ENCODE assay signal across 1 cellular context in the genomic region with DNA sequence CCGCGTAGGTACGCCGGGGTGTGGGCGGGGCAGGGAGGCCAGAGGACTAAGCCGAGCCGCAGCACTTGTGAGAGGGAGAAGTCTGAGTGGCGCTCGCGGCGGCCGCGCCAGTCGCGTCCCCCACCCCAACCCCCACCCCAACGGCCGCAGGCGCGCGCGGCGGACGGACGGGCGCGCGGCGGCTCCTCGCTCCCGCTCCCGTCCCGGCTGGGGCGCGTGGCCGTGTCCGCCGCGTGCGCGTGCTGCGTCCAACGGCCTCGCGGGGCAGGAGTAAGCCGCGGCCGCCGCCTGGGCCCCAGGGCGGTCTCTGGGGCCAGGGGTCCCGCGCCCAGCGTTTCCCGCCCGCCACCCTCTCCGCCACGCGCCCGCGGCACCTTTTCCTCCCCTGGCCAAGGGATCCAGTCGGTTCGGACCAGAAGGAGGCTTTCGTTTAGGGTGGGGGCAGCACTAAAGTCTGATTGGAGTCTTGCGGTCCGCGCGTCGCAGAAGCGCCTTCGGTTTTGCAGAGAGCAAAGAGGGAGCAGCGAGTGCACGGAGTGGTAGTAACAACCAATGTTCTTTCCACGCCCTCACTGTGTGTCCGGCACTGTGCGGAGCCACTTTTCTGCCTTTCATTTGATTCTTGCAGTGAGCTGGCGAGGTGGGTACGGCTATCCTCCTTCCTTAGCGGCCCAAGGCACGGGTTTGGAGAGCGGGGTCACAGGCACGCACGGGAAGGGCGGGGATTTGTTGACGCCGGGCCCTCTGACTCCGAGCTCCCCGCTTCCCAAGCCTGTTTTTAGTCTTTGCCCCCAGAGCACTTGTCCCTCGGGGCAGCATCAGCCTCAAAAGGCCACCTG.
TF ChIP-seq lines count a peak whose summit lies in the region.

No MANE protein-coding gene starts in this region.

TF ChIP-seq in HepG2, 621 proteins besides CTCF, POLR2A, EP300 and RAD21 (continued from another document and continues in another):
- TF ChIP-seq, protein P1, sequence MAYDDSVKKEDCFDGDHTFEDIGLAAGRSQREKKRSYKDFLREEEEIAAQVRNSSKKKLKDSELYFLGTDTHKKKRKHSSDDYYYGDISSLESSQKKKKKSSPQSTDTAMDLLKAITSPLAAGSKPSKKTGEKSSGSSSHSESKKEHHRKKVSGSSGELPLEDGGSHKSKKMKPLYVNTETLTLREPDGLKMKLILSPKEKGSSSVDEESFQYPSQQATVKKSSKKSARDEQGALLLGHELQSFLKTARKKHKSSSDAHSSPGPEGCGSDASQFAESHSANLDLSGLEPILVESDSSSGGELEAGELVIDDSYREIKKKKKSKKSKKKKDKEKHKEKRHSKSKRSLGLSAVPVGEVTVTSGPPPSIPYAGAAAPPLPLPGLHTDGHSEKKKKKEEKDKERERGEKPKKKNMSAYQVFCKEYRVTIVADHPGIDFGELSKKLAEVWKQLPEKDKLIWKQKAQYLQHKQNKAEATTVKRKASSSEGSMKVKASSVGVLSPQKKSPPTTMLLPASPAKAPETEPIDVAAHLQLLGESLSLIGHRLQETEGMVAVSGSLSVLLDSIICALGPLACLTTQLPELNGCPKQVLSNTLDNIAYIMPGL (CRISPR knock-in tag; IDR thresholded peaks at IDR 0.05; ENCODE audit: borderline replicate concordance in 1 of 2, low read depth in 1 of 2) = peak; percentile 14 to 41; a peak in 1 of 4 replicates
- no peak for TF ChIP-seq FOXA1 (IDR thresholded peaks at IDR 0.05)
- TF ChIP-seq FOXA1 (CRISPR knock-in tag; IDR thresholded peaks at IDR 0.05) = no peak
- peak; percentile 39; the same call in 1 of the 2 replicates for TF ChIP-seq KDM5A (IDR thresholded peaks at IDR 0.05; ENCODE audit: borderline replicate concordance, low read length)
- TF ChIP-seq CCDC6 (CRISPR knock-in tag; IDR thresholded peaks at IDR 0.05) = peak; percentile 91; the same call in 1 of the 2 replicates
- no peak for TF ChIP-seq KDM4B (CRISPR knock-in tag; IDR thresholded peaks at IDR 0.05)
- TF ChIP-seq, protein P2, sequence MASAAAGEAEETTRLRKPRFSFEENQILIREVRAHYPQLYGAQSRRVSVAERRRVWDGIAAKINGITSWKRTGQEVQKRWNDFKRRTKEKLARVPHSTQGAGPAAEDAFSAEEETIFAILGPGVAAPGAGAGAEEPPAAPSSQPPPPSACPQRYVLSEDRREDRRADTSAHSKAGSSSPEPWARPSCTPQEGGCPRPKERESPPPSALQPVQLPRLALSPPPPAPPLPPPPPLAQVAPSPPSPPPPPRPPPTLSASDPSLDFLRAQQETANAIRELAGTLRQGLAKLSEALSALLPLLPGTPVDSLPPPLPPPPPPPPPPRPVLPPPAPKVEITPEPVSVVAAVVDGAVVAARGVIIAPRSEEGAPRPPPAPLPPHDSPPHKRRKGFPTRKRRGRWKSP (CRISPR knock-in tag; IDR thresholded peaks at IDR 0.05) = 0 out of 2 replicates have a peak, but pooled peaks have one; percentile 9
- TF ChIP-seq PCBP1 (IDR thresholded peaks at IDR 0.05; ENCODE audit: borderline replicate concordance, low read depth, low read length) = no peak
- TF ChIP-seq ZNF24 (IDR thresholded peaks at IDR 0.05) = no peak
- TF ChIP-seq, protein P3, sequence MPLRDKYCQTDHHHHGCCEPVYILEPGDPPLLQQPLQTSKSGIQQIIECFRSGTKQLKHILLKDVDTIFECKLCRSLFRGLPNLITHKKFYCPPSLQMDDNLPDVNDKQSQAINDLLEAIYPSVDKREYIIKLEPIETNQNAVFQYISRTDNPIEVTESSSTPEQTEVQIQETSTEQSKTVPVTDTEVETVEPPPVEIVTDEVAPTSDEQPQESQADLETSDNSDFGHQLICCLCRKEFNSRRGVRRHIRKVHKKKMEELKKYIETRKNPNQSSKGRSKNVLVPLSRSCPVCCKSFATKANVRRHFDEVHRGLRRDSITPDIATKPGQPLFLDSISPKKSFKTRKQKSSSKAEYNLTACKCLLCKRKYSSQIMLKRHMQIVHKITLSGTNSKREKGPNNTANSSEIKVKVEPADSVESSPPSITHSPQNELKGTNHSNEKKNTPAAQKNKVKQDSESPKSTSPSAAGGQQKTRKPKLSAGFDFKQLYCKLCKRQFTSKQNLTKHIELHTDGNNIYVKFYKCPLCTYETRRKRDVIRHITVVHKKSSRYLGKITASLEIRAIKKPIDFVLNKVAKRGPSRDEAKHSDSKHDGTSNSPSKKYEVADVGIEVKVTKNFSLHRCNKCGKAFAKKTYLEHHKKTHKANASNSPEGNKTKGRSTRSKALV (CRISPR knock-in tag; IDR thresholded peaks at IDR 0.05) = no peak
- TF ChIP-seq NAIF1 (CRISPR knock-in tag; IDR thresholded peaks at IDR 0.05; ENCODE audit: borderline replicate concordance) = peak; percentile 28; the same call in 1 of the 2 replicates
- TF ChIP-seq SAP130 (CRISPR knock-in tag; IDR thresholded peaks at IDR 0.05; ENCODE audit: low read depth) = peak; percentile 24
- TF ChIP-seq SOX5 (CRISPR knock-in tag; IDR thresholded peaks at IDR 0.05; ENCODE audit: borderline replicate concordance) = 0 out of 2 replicates have a peak, but pooled peaks have one; percentile 11
- TF ChIP-seq, protein P4, sequence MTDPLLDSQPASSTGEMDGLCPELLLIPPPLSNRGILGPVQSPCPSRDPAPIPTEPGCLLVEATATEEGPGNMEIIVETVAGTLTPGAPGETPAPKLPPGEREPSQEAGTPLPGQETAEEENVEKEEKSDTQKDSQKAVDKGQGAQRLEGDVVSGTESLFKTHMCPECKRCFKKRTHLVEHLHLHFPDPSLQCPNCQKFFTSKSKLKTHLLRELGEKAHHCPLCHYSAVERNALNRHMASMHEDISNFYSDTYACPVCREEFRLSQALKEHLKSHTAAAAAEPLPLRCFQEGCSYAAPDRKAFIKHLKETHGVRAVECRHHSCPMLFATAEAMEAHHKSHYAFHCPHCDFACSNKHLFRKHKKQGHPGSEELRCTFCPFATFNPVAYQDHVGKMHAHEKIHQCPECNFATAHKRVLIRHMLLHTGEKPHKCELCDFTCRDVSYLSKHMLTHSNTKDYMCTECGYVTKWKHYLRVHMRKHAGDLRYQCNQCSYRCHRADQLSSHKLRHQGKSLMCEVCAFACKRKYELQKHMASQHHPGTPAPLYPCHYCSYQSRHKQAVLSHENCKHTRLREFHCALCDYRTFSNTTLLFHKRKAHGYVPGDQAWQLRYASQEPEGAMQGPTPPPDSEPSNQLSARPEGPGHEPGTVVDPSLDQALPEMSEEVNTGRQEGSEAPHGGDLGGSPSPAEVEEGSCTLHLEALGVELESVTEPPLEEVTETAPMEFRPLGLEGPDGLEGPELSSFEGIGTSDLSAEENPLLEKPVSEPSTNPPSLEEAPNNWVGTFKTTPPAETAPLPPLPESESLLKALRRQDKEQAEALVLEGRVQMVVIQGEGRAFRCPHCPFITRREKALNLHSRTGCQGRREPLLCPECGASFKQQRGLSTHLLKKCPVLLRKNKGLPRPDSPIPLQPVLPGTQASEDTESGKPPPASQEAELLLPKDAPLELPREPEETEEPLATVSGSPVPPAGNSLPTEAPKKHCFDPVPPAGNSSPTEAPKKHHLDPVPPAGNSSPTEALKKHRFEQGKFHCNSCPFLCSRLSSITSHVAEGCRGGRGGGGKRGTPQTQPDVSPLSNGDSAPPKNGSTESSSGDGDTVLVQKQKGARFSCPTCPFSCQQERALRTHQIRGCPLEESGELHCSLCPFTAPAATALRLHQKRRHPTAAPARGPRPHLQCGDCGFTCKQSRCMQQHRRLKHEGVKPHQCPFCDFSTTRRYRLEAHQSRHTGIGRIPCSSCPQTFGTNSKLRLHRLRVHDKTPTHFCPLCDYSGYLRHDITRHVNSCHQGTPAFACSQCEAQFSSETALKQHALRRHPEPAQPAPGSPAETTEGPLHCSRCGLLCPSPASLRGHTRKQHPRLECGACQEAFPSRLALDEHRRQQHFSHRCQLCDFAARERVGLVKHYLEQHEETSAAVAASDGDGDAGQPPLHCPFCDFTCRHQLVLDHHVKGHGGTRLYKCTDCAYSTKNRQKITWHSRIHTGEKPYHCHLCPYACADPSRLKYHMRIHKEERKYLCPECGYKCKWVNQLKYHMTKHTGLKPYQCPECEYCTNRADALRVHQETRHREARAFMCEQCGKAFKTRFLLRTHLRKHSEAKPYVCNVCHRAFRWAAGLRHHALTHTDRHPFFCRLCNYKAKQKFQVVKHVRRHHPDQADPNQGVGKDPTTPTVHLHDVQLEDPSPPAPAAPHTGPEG (CRISPR knock-in tag; IDR thresholded peaks at IDR 0.05) = peak; percentile 53; the same call in 1 of the 2 replicates
- TF ChIP-seq IKZF4 (CRISPR knock-in tag; IDR thresholded peaks at IDR 0.05; ENCODE audit: borderline replicate concordance, low read depth, not compliant biosample characterization) = peak; percentile 32
- no peak for TF ChIP-seq ZFP90 (CRISPR knock-in tag; IDR thresholded peaks at IDR 0.05; ENCODE audit: borderline replicate concordance)
- TF ChIP-seq ZNF256 (CRISPR knock-in tag; conservative IDR thresholded peaks at IDR 0.05) = 0 out of 2 replicates have a peak, but pooled peaks have one; percentile 36
- no peak for TF ChIP-seq FOXA3 (CRISPR knock-in tag; IDR thresholded peaks at IDR 0.05)
- TF ChIP-seq CENPT (CRISPR knock-in tag; IDR thresholded peaks at IDR 0.05; ENCODE audit: low read depth) = peak; percentile 43; the same call in 1 of the 2 replicates
- peak; percentile 15; the same call in 1 of the 2 replicates for TF ChIP-seq EEA1 (CRISPR knock-in tag; IDR thresholded peaks at IDR 0.05; ENCODE audit: borderline replicate concordance)
- TF ChIP-seq, protein P5, sequence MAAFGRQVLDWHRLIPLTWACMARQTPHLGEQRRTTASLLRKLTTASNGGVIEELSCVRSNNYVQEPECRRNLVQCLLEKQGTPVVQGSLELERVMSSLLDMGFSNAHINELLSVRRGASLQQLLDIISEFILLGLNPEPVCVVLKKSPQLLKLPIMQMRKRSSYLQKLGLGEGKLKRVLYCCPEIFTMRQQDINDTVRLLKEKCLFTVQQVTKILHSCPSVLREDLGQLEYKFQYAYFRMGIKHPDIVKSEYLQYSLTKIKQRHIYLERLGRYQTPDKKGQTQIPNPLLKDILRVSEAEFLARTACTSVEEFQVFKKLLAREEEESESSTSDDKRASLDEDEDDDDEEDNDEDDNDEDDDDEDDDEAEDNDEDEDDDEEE (CRISPR knock-in tag; IDR thresholded peaks at IDR 0.05) = peak; percentile 25; the same call in 1 of the 2 replicates
- TF ChIP-seq ZNF343 (CRISPR knock-in tag; IDR thresholded peaks at IDR 0.05) = peak; percentile 58; the same call in 1 of the 2 replicates
- TF ChIP-seq YEATS4 (CRISPR knock-in tag; IDR thresholded peaks at IDR 0.05; ENCODE audit: borderline replicate concordance) = no peak
- TF ChIP-seq KLF6 (CRISPR knock-in tag; IDR thresholded peaks at IDR 0.05) = peak; percentile 4; the same call in 1 of the 2 replicates
- TF ChIP-seq, protein P6, sequence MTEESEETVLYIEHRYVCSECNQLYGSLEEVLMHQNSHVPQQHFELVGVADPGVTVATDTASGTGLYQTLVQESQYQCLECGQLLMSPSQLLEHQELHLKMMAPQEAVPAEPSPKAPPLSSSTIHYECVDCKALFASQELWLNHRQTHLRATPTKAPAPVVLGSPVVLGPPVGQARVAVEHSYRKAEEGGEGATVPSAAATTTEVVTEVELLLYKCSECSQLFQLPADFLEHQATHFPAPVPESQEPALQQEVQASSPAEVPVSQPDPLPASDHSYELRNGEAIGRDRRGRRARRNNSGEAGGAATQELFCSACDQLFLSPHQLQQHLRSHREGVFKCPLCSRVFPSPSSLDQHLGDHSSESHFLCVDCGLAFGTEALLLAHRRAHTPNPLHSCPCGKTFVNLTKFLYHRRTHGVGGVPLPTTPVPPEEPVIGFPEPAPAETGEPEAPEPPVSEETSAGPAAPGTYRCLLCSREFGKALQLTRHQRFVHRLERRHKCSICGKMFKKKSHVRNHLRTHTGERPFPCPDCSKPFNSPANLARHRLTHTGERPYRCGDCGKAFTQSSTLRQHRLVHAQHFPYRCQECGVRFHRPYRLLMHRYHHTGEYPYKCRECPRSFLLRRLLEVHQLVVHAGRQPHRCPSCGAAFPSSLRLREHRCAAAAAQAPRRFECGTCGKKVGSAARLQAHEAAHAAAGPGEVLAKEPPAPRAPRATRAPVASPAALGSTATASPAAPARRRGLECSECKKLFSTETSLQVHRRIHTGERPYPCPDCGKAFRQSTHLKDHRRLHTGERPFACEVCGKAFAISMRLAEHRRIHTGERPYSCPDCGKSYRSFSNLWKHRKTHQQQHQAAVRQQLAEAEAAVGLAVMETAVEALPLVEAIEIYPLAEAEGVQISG (CRISPR knock-in tag; IDR thresholded peaks at IDR 0.05) = peak; percentile 9; the same call in 1 of the 2 replicates
- TF ChIP-seq, protein P7, sequence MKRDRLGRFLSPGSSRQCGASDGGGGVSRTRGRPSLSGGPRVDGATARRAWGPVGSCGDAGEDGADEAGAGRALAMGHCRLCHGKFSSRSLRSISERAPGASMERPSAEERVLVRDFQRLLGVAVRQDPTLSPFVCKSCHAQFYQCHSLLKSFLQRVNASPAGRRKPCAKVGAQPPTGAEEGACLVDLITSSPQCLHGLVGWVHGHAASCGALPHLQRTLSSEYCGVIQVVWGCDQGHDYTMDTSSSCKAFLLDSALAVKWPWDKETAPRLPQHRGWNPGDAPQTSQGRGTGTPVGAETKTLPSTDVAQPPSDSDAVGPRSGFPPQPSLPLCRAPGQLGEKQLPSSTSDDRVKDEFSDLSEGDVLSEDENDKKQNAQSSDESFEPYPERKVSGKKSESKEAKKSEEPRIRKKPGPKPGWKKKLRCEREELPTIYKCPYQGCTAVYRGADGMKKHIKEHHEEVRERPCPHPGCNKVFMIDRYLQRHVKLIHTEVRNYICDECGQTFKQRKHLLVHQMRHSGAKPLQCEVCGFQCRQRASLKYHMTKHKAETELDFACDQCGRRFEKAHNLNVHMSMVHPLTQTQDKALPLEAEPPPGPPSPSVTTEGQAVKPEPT (CRISPR knock-in tag; IDR thresholded peaks at IDR 0.05; ENCODE audit: low read depth) = no peak
- TF ChIP-seq KDM5B (CRISPR knock-in tag; IDR thresholded peaks at IDR 0.05; ENCODE audit: borderline replicate concordance) = 0 out of 2 replicates have a peak, but pooled peaks have one; percentile 28
- no peak for TF ChIP-seq HMG20B (CRISPR knock-in tag; conservative IDR thresholded peaks at IDR 0.05)
- 0 out of 2 replicates have a peak, but pooled peaks have one; percentile 14 for TF ChIP-seq TOE1 (CRISPR knock-in tag; IDR thresholded peaks at IDR 0.05)
- TF ChIP-seq, protein P8, sequence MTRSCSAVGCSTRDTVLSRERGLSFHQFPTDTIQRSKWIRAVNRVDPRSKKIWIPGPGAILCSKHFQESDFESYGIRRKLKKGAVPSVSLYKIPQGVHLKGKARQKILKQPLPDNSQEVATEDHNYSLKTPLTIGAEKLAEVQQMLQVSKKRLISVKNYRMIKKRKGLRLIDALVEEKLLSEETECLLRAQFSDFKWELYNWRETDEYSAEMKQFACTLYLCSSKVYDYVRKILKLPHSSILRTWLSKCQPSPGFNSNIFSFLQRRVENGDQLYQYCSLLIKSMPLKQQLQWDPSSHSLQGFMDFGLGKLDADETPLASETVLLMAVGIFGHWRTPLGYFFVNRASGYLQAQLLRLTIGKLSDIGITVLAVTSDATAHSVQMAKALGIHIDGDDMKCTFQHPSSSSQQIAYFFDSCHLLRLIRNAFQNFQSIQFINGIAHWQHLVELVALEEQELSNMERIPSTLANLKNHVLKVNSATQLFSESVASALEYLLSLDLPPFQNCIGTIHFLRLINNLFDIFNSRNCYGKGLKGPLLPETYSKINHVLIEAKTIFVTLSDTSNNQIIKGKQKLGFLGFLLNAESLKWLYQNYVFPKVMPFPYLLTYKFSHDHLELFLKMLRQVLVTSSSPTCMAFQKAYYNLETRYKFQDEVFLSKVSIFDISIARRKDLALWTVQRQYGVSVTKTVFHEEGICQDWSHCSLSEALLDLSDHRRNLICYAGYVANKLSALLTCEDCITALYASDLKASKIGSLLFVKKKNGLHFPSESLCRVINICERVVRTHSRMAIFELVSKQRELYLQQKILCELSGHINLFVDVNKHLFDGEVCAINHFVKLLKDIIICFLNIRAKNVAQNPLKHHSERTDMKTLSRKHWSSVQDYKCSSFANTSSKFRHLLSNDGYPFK (CRISPR knock-in tag; IDR thresholded peaks at IDR 0.05; ENCODE audit: borderline replicate concordance) = no peak
- 0 out of 2 replicates have a peak, but pooled peaks have one; percentile 16 for TF ChIP-seq NR2C2 (CRISPR knock-in tag; IDR thresholded peaks at IDR 0.05; ENCODE audit: borderline replicate concordance)
- TF ChIP-seq AHR (CRISPR knock-in tag; IDR thresholded peaks at IDR 0.05) = 0 out of 2 replicates have a peak, but pooled peaks have one; percentile 53
- no peak for TF ChIP-seq TBL1XR1 (IDR thresholded peaks at IDR 0.05; ENCODE audit: borderline replicate concordance, low read length, partially characterized antibody)
